ENCODE assay signal across 11 cellular contexts in genomic region chr12:116366456-116366776, GRCh38.
A peak's percentile ranks its signal among the peaks of the same experiment; 100 is the strongest.
DNase-seq lines count a peak whose midpoint lies in the region; FAIRE-seq and TF ChIP-seq lines count a peak whose summit lies in the region.
"Had no signal": no experiment of that assay in that cellular context is flagged by ENCODE, and none has a peak within 500 bp of the region (broad histone marks: within the 10 kb centered on the region; RNA-seq: fewer than 3 reads in every experiment).

No MANE protein-coding gene starts in this region.

- no peak for TF ChIP-seq CTCF in H1 (IDR thresholded peaks at IDR 0.05; ENCODE audit: control extremely low read depth in 1 of 3, insufficient read depth in 1 of 3, low read depth in 1 of 3, low read length in 3 of 3)
- peak in 1 of 7 experiments; percentile 14 for TF ChIP-seq CTCF in stomach (IDR thresholded peaks at IDR 0.05)

- no peak overlapping the region for H2BK120ac ChIP-seq in H1 (replicated peaks; ENCODE audit: low read depth, low read length)

- no peak overlapping the region for H2BK12ac ChIP-seq in H1 (ENCODE audit: low read depth, low read length)

- H3K27ac ChIP-seq in H1 (ENCODE audit: low read depth, low read length): no peak overlapping the region
- H3K27ac ChIP-seq in stomach: peak overlapping the region; percentile 59 to 83 (median 73)
- H3K27ac ChIP-seq in Karpas-422 (ENCODE audit: low read length): no peak overlapping the region

- no peaks in the 10 kb centered on the region for H3K9me2 ChIP-seq in Karpas-422 (replicated peaks; ENCODE audit: insufficient read depth, low read length)

- H3K23me2 ChIP-seq in H1 (ENCODE audit: low read depth, low read length): no peaks in the 10 kb centered on the region

- POLR2A ChIA-PET in H1 (lab: Charles Lee; ENCODE audit: partially characterized antibody): interaction anchor here (1.0 to 1.4 kb wide), 2 partner anchors 10 to 16 kb away, joined by 3 to 4 read pairs; no protein-coding TSS in a partner anchor

- no peak overlapping the region; the same call in 1 of the 2 replicates for H2BK15ac ChIP-seq in H1 (ENCODE audit: low read length)

- H2BK5ac ChIP-seq in H1 (ENCODE audit: low read depth, low read length): no peak overlapping the region

- H3K18ac ChIP-seq in H1 (ENCODE audit: extremely low read depth, low read length): no peak overlapping the region

- no peaks in the 10 kb centered on the region for H3K79me2 ChIP-seq in H1 (ENCODE audit: control insufficient read depth in 1 of 2, insufficient read depth in 2 of 2, low read length in 2 of 2)
- H3K79me2 ChIP-seq in Karpas-422 (ENCODE audit: low read length): no peaks in the 10 kb centered on the region

- no peak overlapping the region for H4K5ac ChIP-seq in H1 (ENCODE audit: insufficient read length, low read depth, low read length)

- H3K4me3 ChIP-seq in H1 (ENCODE audit: extremely low read depth in 1 of 4, insufficient read depth in 2 of 4, low read depth in 3 of 4, low read length in 4 of 4) (no peak overlapping the region), stomach (no peak overlapping the region), Karpas-422 (ENCODE audit: low read length) (no peak overlapping the region)

- no peak overlapping the region for H2BK20ac ChIP-seq in H1 (ENCODE audit: low read length)

- H3K9ac ChIP-seq in H1 (replicated peaks in 1 of 4; ENCODE audit: extremely low read depth in 1 of 4, low read depth in 3 of 4, low read length in 3 of 4) (no peak overlapping the region), Karpas-422 (ENCODE audit: low read length) (no peak overlapping the region)

- no peak overlapping the region for H4K91ac ChIP-seq in H1 (replicated peaks; ENCODE audit: insufficient read length, low read length)

- WGBS in H1 (ENCODE audit: extremely low coverage in 1 of 2, insufficient coverage in 1 of 2, insufficient read length in 1 of 2, insufficient replicate concordance in 2 of 2, low coverage in 1 of 2, low lambda C conversion rate in 2 of 2, missing lambda C conversion rate in 1 of 2), 2 experiments: 86% methylated on average over 9 of the region's 9 CpGs; no CpG with 5 or more reads in 1 of the 2 experiments
- WGBS in stomach, 5 donors: 20 to 51% (median 33%) methylated on average over 6 to 9 of the region's 9 CpGs

- H3K4me2 ChIP-seq in H1 (ENCODE audit: insufficient read depth in 1 of 2, low read depth in 2 of 2, low read length in 2 of 2) (no peak overlapping the region), Karpas-422 (ENCODE audit: low read depth, low read length, poor library complexity, severe bottlenecking) (no peak overlapping the region)

- H3K4me1 ChIP-seq in H1 (replicated peaks in 1 of 4; ENCODE audit: control insufficient read depth in 3 of 4, insufficient read depth in 4 of 4, low read length in 3 of 4) (no peaks in the 10 kb centered on the region), stomach (peaks cover 16 to 29% (median 23%) of the 10 kb centered on the region in 4 donors), Karpas-422 (ENCODE audit: low read length) (no peaks in the 10 kb centered on the region)

- no peaks in the 10 kb centered on the region for H4K20me1 ChIP-seq in H1 (replicated peaks in 1 of 2; ENCODE audit: control insufficient read depth in 1 of 2, insufficient read depth in 2 of 2, low read length in 2 of 2)
- no peaks in the 10 kb centered on the region for H4K20me1 ChIP-seq in Karpas-422 (ENCODE audit: insufficient read depth, low read depth, low read length)

- no peak for TF ChIP-seq EP300 in H1 (IDR thresholded peaks at IDR 0.05; ENCODE audit: borderline replicate concordance in 1 of 2, low read depth in 2 of 2, low read length in 2 of 2)
- no peak for TF ChIP-seq EP300 in stomach (IDR thresholded peaks at IDR 0.05)

- no peaks in the 10 kb centered on the region for H3K9me3 ChIP-seq in H1 (ENCODE audit: insufficient read depth in 2 of 2, low read depth in 1 of 2, low read length in 1 of 2)
- H3K9me3 ChIP-seq in stomach: no peaks in the 10 kb centered on the region
- H3K9me3 ChIP-seq in Karpas-422 (ENCODE audit: low read length): no peaks in the 10 kb centered on the region

- H4K8ac ChIP-seq in H1 (ENCODE audit: extremely low read depth, insufficient read depth, low read length): no peak overlapping the region

- intact Hi-C loops in stomach (cut with DNase I; ENCODE audit: low total_unique reads): no loop called here

- H3K27me3 ChIP-seq in H1 (replicated peaks in 1 of 4; ENCODE audit: control insufficient read depth in 3 of 4, extremely low read depth in 1 of 4, insufficient read depth in 3 of 4, low read length in 3 of 4) (peaks cover 0 to 2% (median 0%) of the 10 kb centered on the region in 4 experiments; a peak in 1 of 7 replicates), stomach (no peaks in the 10 kb centered on the region), Karpas-422 (ENCODE audit: low read length) (no peaks in the 10 kb centered on the region)

- TF ChIP-seq RAD21 in H1 (IDR thresholded peaks at IDR 0.05 in 1 of 2, conservative IDR thresholded peaks at IDR 0.05 in 1 of 2; ENCODE audit: low read depth in 2 of 2, low read length in 2 of 2): no peak

- no peak overlapping the region for H2AFZ ChIP-seq in H1 (ENCODE audit: low read length)
- H2AFZ ChIP-seq in Karpas-422 (ENCODE audit: low read length): no peak overlapping the region

- H2AK5ac ChIP-seq in H1 (ENCODE audit: low read depth, low read length): 0 out of 2 replicates have a peak overlapping the region, but pooled peaks have one; percentile 5

- CTCF ChIA-PET in H1 (lab: Charles Lee; ENCODE audit: partially characterized antibody): interaction anchor here (1.6 kb wide), 1 partner anchor 27 kb away, joined by 4 read pairs; no protein-coding TSS in a partner anchor

- H3K56ac ChIP-seq in H1 (replicated peaks; ENCODE audit: insufficient read length, low read depth, low read length): no peak overlapping the region

- no peaks in the 10 kb centered on the region for H3K79me1 ChIP-seq in H1 (ENCODE audit: low read depth, low read length)

- no peak overlapping the region for H3K23ac ChIP-seq in H1 (ENCODE audit: insufficient read length)

- TF ChIP-seq POLR2A in H1 (IDR thresholded peaks at IDR 0.05; ENCODE audit: control extremely low read depth in 1 of 2, low read depth in 2 of 2, low read length in 2 of 2) (no peak), stomach (IDR thresholded peaks at IDR 0.05) (no peak)

- H3K14ac ChIP-seq in H1 (ENCODE audit: insufficient read length): no peak overlapping the region

- no peak for FAIRE-seq in H1 (lab: Jason Lieb, UNC)
- FAIRE-seq: G401.6, HTR-8/SVneo had no signal

- DNase-seq in NCI-H82 (lab: John Stamatoyannopoulos, UW) (peak; percentile 53), NCI-H82 treated with DMSO at 0.1 percent for 48 hours (lab: John Stamatoyannopoulos, UW; ENCODE audit: unreplicated experiment) (no peak), NCI-H2227 (lab: John Stamatoyannopoulos, UW; ENCODE audit: unreplicated experiment) (peak; percentile 41), H1 (ENCODE audit: low read depth in 1 of 2, low spot score in 2 of 2) (no peak), stomach (peak; percentile 88), Karpas-422 (no peak), T-helper 1 cell (no peak)
- DNase-seq in activated CD4-positive, alpha-beta T cell treated with anti-CD3 and anti-CD28 coated beads, Interleukin-2, amount 50 U/mL, for 4 hours: no peak
- DNase-seq: ACHN had no signal

- H3K36me3 ChIP-seq in H1 (ENCODE audit: control insufficient read depth in 2 of 4, insufficient read depth in 4 of 4, low read length in 3 of 4) (no peaks in the 10 kb centered on the region), stomach (no peaks in the 10 kb centered on the region), Karpas-422 (ENCODE audit: insufficient read depth, low read length) (no peaks in the 10 kb centered on the region)

- no peak overlapping the region for H3K4ac ChIP-seq in H1 (replicated peaks; ENCODE audit: insufficient read length, low read depth, low read length)

TF ChIP-seq in H1, 55 proteins besides CTCF, POLR2A, EP300 and RAD21:
- TF ChIP-seq CBX5 (IDR thresholded peaks at IDR 0.05; ENCODE audit: low read depth, low read length) (no peak), SIX5 (IDR thresholded peaks at IDR 0.05; ENCODE audit: low read depth, low read length) (no peak), HDAC6 (IDR thresholded peaks at IDR 0.05; ENCODE audit: low read depth, low read length) (no peak), CEBPB (IDR thresholded peaks at IDR 0.05; ENCODE audit: low read depth, low read length) (no peak), CBX8 (IDR thresholded peaks at IDR 0.05; ENCODE audit: borderline replicate concordance, low read depth, low read length) (no peak), SUZ12 (IDR thresholded peaks at IDR 0.05; ENCODE audit: low read length) (no peak), NRF1 (IDR thresholded peaks at IDR 0.05; ENCODE audit: low read depth, low read length) (no peak), NANOG (IDR thresholded peaks at IDR 0.05; ENCODE audit: insufficient read depth, low read depth, low read length, poor library complexity, severe bottlenecking) (no peak), POU5F1 (IDR thresholded peaks at IDR 0.05; ENCODE audit: low read depth, low read length) (no peak), USF2 (IDR thresholded peaks at IDR 0.05; ENCODE audit: low read length) (no peak), SIRT6 (IDR thresholded peaks at IDR 0.05; ENCODE audit: low read length) (no peak), KDM5A (IDR thresholded peaks at IDR 0.05; ENCODE audit: low read length) (no peak), BCL11A (IDR thresholded peaks at IDR 0.05; ENCODE audit: low read depth in 2 of 2, low read length in 2 of 2) (no peak), MAX (IDR thresholded peaks at IDR 0.05) (no peak), SP4 (IDR thresholded peaks at IDR 0.05; ENCODE audit: low read length) (no peak), RXRA (IDR thresholded peaks at IDR 0.05; ENCODE audit: insufficient read depth, low read depth, low read length) (no peak), KDM4A (IDR thresholded peaks at IDR 0.05; ENCODE audit: low read depth, low read length, severe bottlenecking) (no peak), CHD2 (IDR thresholded peaks at IDR 0.05; ENCODE audit: low read length) (no peak), EZH2 (IDR thresholded peaks at IDR 0.05; ENCODE audit: low read depth, low read length, severe bottlenecking) (no peak), POLR2AphosphoS5 (IDR thresholded peaks at IDR 0.05; ENCODE audit: low read depth, low read length) (no peak)
TF ChIP-seq in H1: peak in this region for 0.

Comparison
In these comparisons a context has a peak if more than half of its experiments do, and no peak if none do; other contexts are left out.
1. DNase-seq: peak in NCI-H82 (single experiment), NCI-H2227 (single experiment) and stomach (single experiment); none in NCI-H82 treated with DMSO at 0.1 percent for 48 hours (single experiment), H1 (0 of 2), Karpas-422 (single experiment), activated CD4-positive, alpha-beta T cell treated with anti-CD3 and anti-CD28 coated beads, Interleukin-2, amount 50 U/mL, for 4 hours (0 of 2) and T-helper 1 cell (0 of 5).
2. H3K27ac ChIP-seq: peak in stomach (5 of 5); none in H1 (single experiment) and Karpas-422 (single experiment).